Comparison of ENCODE assay signal across 1 cellular context in the genomic region with DNA sequence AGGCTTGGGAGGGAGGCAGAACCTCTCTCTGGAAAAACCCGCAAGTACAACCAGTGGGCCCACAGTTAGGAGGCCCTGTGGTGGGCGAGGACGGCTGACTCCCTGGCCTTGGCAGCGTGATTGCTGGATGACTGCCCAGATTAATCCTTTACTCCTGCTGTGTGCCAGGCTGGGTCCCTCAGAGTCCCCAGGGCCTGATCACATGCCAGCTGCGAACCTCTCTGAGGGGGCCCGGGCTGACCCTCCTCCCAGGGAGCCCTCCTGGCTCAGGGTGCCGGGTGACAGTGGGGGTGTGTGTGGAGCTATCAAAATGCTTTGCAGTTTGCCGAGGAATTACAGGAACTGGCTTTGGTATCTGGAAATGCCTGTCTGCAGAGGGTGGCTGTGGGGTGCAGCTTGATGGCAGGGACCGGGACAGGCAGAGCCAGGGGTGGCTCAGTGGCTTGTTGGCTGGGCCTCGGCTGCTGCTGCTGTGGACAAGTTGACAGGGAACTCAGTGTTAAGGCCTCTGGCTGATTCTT.
TF ChIP-seq lines count a peak whose summit lies in the region.

No MANE protein-coding gene starts in this region.

TF ChIP-seq in IMR-90, 13 proteins besides CTCF, POLR2A, EP300 and RAD21:
- no peak for TF ChIP-seq MAZ (IDR thresholded peaks at IDR 0.05; ENCODE audit: borderline replicate concordance, low read depth, low read length)
- TF ChIP-seq, protein P1, sequence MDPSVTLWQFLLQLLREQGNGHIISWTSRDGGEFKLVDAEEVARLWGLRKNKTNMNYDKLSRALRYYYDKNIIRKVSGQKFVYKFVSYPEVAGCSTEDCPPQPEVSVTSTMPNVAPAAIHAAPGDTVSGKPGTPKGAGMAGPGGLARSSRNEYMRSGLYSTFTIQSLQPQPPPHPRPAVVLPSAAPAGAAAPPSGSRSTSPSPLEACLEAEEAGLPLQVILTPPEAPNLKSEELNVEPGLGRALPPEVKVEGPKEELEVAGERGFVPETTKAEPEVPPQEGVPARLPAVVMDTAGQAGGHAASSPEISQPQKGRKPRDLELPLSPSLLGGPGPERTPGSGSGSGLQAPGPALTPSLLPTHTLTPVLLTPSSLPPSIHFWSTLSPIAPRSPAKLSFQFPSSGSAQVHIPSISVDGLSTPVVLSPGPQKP (IDR thresholded peaks at IDR 0.05; ENCODE audit: borderline replicate concordance, low read depth, low read length), result no peak
- TF ChIP-seq SMC3 (IDR thresholded peaks at IDR 0.05; ENCODE audit: low read depth, low read length), result no peak
- TF ChIP-seq RCOR1 (IDR thresholded peaks at IDR 0.05; ENCODE audit: insufficient replicate concordance, low read length), result no peak
- no peak for TF ChIP-seq RFX5 (IDR thresholded peaks at IDR 0.05; ENCODE audit: low read depth, low read length)
- no peak for TF ChIP-seq FOS (IDR thresholded peaks at IDR 0.05; ENCODE audit: low read depth, low read length)
- TF ChIP-seq CEBPB (IDR thresholded peaks at IDR 0.05; ENCODE audit: low read depth, low read length), result no peak
- TF ChIP-seq, protein P2, sequence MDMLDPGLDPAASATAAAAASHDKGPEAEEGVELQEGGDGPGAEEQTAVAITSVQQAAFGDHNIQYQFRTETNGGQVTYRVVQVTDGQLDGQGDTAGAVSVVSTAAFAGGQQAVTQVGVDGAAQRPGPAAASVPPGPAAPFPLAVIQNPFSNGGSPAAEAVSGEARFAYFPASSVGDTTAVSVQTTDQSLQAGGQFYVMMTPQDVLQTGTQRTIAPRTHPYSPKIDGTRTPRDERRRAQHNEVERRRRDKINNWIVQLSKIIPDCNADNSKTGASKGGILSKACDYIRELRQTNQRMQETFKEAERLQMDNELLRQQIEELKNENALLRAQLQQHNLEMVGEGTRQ (IDR thresholded peaks at IDR 0.05; ENCODE audit: low read depth, low read length), result no peak
- TF ChIP-seq BHLHE40 (IDR thresholded peaks at IDR 0.05; ENCODE audit: low read depth, low read length), result no peak
- TF ChIP-seq CHD1 (IDR thresholded peaks at IDR 0.05; ENCODE audit: low read depth, low read length), result no peak
- TF ChIP-seq MXI1 (IDR thresholded peaks at IDR 0.05; ENCODE audit: borderline replicate concordance, low read depth, low read length), result no peak
- no peak for TF ChIP-seq NFE2L2 (IDR thresholded peaks at IDR 0.05; ENCODE audit: low read depth, low read length)
- no peak for TF ChIP-seq MAFK (IDR thresholded peaks at IDR 0.05; ENCODE audit: low read depth, low read length)
TF ChIP-seq in IMR-90: peak in this region for 0.
